ENCODE assay signal across 23 cellular contexts in the genomic region with DNA sequence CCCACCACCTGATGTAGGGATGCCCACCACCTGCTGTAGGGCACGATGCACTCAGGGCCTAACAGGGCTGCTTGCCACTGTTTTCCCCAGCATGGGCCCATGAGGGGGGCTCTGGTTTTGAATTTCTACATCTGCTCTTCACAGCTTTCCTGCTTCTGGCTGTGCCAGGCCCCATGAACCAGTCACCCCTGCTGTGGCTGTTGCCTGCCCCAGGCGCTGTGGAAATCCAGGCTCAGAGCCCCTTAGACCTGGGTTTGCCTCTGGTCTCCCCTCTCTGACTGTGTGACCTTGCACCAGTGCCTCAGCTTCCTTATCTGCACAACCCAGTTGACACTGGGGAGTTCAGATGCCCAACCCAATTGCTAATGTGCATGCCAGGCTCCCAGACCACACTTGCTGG. TPM values are rescaled to one million over a fixed set of nuclear protein-coding genes. Genes with fewer than 3 reads are reported as not detected.
"Had no signal": no experiment of that assay in that cellular context is flagged by ENCODE, and none has a peak within 500 bp of the region (broad histone marks: within the 10 kb centered on the region; RNA-seq: fewer than 3 reads in every experiment).

No MANE protein-coding gene starts in this region.

- H3K9me3 ChIP-seq: gastrocnemius medialis, left lung, ovary, psoas muscle, sigmoid colon, suprapubic skin had no signal

- H3K36me3 ChIP-seq: gastrocnemius medialis, left lung, ovary, sigmoid colon, suprapubic skin had no signal

- H3K27me3 ChIP-seq: ovary had no signal

- H3K27ac ChIP-seq: epithelial cell of prostate, ovary, psoas muscle, sigmoid colon had no signal

- H3K4me3 ChIP-seq: dorsolateral prefrontal cortex, gastrocnemius medialis, left lung, ovary, psoas muscle, sigmoid colon, suprapubic skin had no signal

- ATAC-seq: esophagus mucosa; gastrocnemius medialis; left cardiac atrium; left lung; natural killer cell; psoas muscle; right cardiac atrium; stimulated activated naive B cell treated with anti-CD40 and anti-IgM and Interleukin-4, amounts not matched to agents 10 μg/mL and 1 μg/mL and 100 μg/mL, for 72 hours had no signal

- DNase-seq: cerebellar nuclear complex; dorsolateral prefrontal cortex; effector CD8-positive, alpha-beta T cell; endodermal cell; foreskin fibroblast; gastrocnemius medialis; head of caudate nucleus; left cardiac atrium; left lung; mammary epithelial cell; natural killer cell; occipital lobe; right cardiac atrium; sigmoid colon; stimulated activated naive B cell treated with anti-CD40 and anti-IgM and Interleukin-4, amounts not matched to agents 10 μg/mL and 1 μg/mL and 100 μg/mL, for 72 hours; trophoblast cell had no signal

RNA-seq across cellular contexts. Expression of a gene that starts 6.1 kb away (rescaled TPM):
- total RNA-seq: mononuclear cell, natural killer cell, skeletal muscle tissue had no signal
